In the genomic region with DNA sequence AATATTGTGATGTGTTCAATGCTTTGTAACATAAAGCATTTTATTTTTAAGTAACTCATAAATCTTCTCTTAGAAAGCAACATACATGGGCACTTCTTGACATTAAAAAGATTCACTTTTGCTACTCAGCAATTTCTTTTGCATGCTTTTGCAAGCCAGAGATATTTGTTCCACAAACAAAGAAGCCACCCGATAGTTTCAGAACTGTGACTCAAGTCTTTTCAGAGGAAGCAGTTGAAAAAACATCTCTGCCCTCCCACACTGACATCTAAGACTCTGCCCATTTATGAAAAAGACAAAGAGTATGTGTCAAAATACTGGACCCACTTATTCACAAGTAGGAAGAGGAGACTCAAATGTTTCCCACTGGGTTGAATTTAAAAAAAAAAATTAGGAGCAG, we compare ENCODE assay signal across 11 cellular contexts. TPM values are rescaled to one million over a fixed set of nuclear protein-coding genes. Genes with fewer than 3 reads are reported as not detected.
DNase-seq lines count a peak whose midpoint lies in the region; ATAC-seq, FAIRE-seq and TF ChIP-seq lines count a peak whose summit lies in the region.
"Had no signal": no experiment of that assay in that cellular context is flagged by ENCODE, and none has a peak within 500 bp of the region (broad histone marks: within the 10 kb centered on the region; RNA-seq: fewer than 3 reads in every experiment).

No MANE protein-coding gene starts in this region.

- ATAC-seq in GM19351 (IDR thresholded peaks at IDR 0.05; ENCODE audit: unreplicated experiment) (peak; percentile 51), HG02763 (IDR thresholded peaks at IDR 0.05; ENCODE audit: unreplicated experiment) (no peak), HG02759 (IDR thresholded peaks at IDR 0.05; ENCODE audit: unreplicated experiment) (no peak), GM18520 (IDR thresholded peaks at IDR 0.05; ENCODE audit: unreplicated experiment) (no peak)

- peaks cover 49% of the 10 kb centered on the region for H3K36me3 ChIP-seq in adipocyte (ENCODE audit: control insufficient read depth, insufficient read depth, low read length, severe bottlenecking)

- H3K9me3 ChIP-seq in adipocyte (ENCODE audit: control insufficient read depth, low read length), result no peaks in the 10 kb centered on the region

- peak overlapping the region; percentile 79 for H3K9ac ChIP-seq in adipocyte (ENCODE audit: low read length)

- no peak for FAIRE-seq in GM12892 (lab: Jason Lieb, UNC)

- H3K4me3 ChIP-seq in adipocyte (ENCODE audit: low read length), result peak overlapping the region; percentile 98
- H3K4me3 ChIP-seq: SK-N-MC had no signal

- DNase-seq in A172 (ENCODE audit: low spot score) (peak; percentile 23), adipocyte (ENCODE audit: low read depth) (peak; percentile 80), iris pigment epithelial cell (ENCODE audit: low read depth) (peak; percentile 83), GM12892 (ENCODE audit: insufficient read length) (no peak)
- DNase-seq: CD4-positive, alpha-beta memory T cell; substantia nigra had no signal

- peaks cover 98% of the 10 kb centered on the region for H3K4me1 ChIP-seq in adipocyte (ENCODE audit: control insufficient read depth, insufficient read depth, low read length)

- H3K27me3 ChIP-seq in adipocyte (replicated peaks; ENCODE audit: control insufficient read depth, insufficient read depth, low read length), result no peaks in the 10 kb centered on the region

- no peak for TF ChIP-seq POLR2A in GM12892 (IDR thresholded peaks at IDR 0.05; ENCODE audit: low read depth, low read length)

RNA-seq across cellular contexts. Expression of a gene that starts 7.5 kb away (rescaled TPM):
- 41.6 and 46.4 TPM in 2 replicates for total RNA-seq in A172 (2014; rRNA removed; shearing (Covaris generic))
- 6.7 TPM for polyA plus RNA-seq in GM12892 (2012; ENCODE audit: missing spikeins)
